In genomic region chr10:65186668-65187067, GRCh38 we compare ENCODE assay signal across 2 cellular contexts.
DNase-seq lines count a peak whose midpoint lies in the region; ATAC-seq, FAIRE-seq and TF ChIP-seq lines count a peak whose summit lies in the region.
"Not testable (repeated sequence)": the region's sequence is repeated elsewhere in the genome, so short reads cannot be mapped to it uniquely, and the experiment has no call there.

No MANE protein-coding gene starts in this region.

- not testable (repeated sequence) for H3K4me2 ChIP-seq in K562 (ENCODE audit: insufficient read depth, low read length)

- DNase-seq in K562 (ENCODE audit: extremely low read depth in 1 of 4, low spot score in 3 of 4): not testable (repeated sequence)

- H3K36me3 ChIP-seq in HEK293 (ENCODE audit: control insufficient read depth in 2 of 2, insufficient read depth in 1 of 2, low read length in 2 of 2); K562 (ENCODE audit: control insufficient read depth, insufficient read depth, low read length): not testable (repeated sequence)

- not testable (repeated sequence) for TF ChIP-seq POLR2A in K562 (conservative IDR thresholded peaks at IDR 0.05)

- H4K20me1 ChIP-seq in K562 (replicated peaks; ENCODE audit: control insufficient read depth, insufficient read depth, low read length): not testable (repeated sequence)

- not testable (repeated sequence) for TF ChIP-seq CTCF in HEK293 (tag by site-specific recombination; IDR thresholded peaks at IDR 0.05); K562 (IDR thresholded peaks at IDR 0.05 in 2 of 3, conservative IDR thresholded peaks at IDR 0.05 in 1 of 3; ENCODE audit: insufficient read depth in 2 of 3, low read depth in 1 of 3, low read length in 3 of 3)

- ATAC-seq in K562: not testable (repeated sequence)

- in situ Hi-C loops in K562 (cut with MboI): not testable (repeated sequence)

- not testable (repeated sequence) for H3K4me3 ChIP-seq in HEK293 (ENCODE audit: low read depth, low read length); K562

- H3K27me3 ChIP-seq in K562 (ENCODE audit: control insufficient read depth in 2 of 2, insufficient read depth in 2 of 2, low read length in 2 of 2): not testable (repeated sequence)

- not testable (repeated sequence) for H3K79me2 ChIP-seq in K562 (ENCODE audit: control insufficient read depth, insufficient read depth, low read length)

- TF ChIP-seq RAD21 in K562 (CRISPR knock-in tag; conservative IDR thresholded peaks at IDR 0.05 in 1 of 2, IDR thresholded peaks at IDR 0.05 in 1 of 2): not testable (repeated sequence)

- CTCF ChIA-PET in HEK293 (lab: Yijun Ruan, JAX); K562 (lab: Yijun Ruan, JAX; ENCODE audit: low intra/inter-chr PET ratio): not testable (repeated sequence)

- TF ChIP-seq EP300 in K562 (IDR thresholded peaks at IDR 0.05; ENCODE audit: low read length): not testable (repeated sequence)

- not testable (repeated sequence) for H3K9ac ChIP-seq in K562 (ENCODE audit: insufficient read depth in 1 of 2, low read depth in 2 of 2, low read length in 2 of 2)

- H3K9me1 ChIP-seq in K562 (ENCODE audit: control insufficient read depth, insufficient read depth, low read length): not testable (repeated sequence)

- WGBS in K562 (ENCODE audit: insufficient coverage, low coverage, missing lambda C conversion rate): 0% methylated on average over 1 of the region's 1 CpG

- not testable (repeated sequence) for H3K27ac ChIP-seq in HEK293 (ENCODE audit: extremely low read depth, low read depth, low read length); K562 (ENCODE audit: extremely low read depth, low read depth, low read length)

- BruUV-seq in K562 (replicated peaks; lab: Mats Ljungman, UMichigan): not testable (repeated sequence)

- intact Hi-C loops in K562 (cut with micrococcal nuclease): not testable (repeated sequence)

- not testable (repeated sequence) for H3K4me1 ChIP-seq in HEK293 (ENCODE audit: control insufficient read depth, insufficient read depth, low read length); K562 (replicated peaks in 1 of 2; ENCODE audit: control insufficient read depth in 2 of 2, insufficient read depth in 2 of 2, low read length in 2 of 2)

- H3K9me3 ChIP-seq in HEK293 (ENCODE audit: control insufficient read depth, insufficient read depth, low read depth, low read length); K562 (replicated peaks; ENCODE audit: control insufficient read depth, insufficient read depth, low read depth, low read length): not testable (repeated sequence)

- H2AFZ ChIP-seq in K562 (ENCODE audit: low read depth, low read length): not testable (repeated sequence)

- POLR2A ChIA-PET in HEK293 (lab: Yijun Ruan, JAX); K562 (lab: Yijun Ruan, JAX): not testable (repeated sequence)

- FAIRE-seq in K562 (lab: Jason Lieb, UNC): not testable (repeated sequence)

TF ChIP-seq in HEK293, 187 proteins besides CTCF, POLR2A, EP300 and RAD21:
- TF ChIP-seq ZNF146 (tag by site-specific recombination; IDR thresholded peaks at IDR 0.05): peak; percentile 66; the same call in 1 of the 2 replicates

TF ChIP-seq in K562, 482 proteins besides CTCF, POLR2A, EP300 and RAD21:
- TF ChIP-seq ZNF146 (CRISPR knock-in tag; IDR thresholded peaks at IDR 0.05; ENCODE audit: unreplicated experiment): peak; percentile 67
